ENCODE assay signal across 12 cellular contexts in the genomic region with DNA sequence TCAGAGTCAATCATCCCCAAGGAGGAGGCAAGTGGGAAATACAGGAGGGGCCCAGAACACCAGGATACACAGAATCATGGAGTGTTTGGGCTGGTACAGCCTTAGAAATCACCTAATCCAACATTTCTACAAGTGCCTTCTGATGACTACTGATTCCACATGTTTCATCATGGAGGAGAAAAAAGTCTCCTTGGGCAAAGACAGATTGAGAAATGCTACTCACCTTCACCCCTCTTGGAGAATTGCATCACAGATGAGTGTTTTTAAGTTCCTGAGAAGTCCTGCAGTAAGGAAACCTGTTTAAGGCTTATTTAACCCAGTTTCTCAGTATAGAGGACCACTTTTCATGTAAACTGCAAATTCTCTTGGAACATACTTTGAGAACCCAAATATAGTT. TPM values are rescaled to one million over a fixed set of nuclear protein-coding genes. Genes with fewer than 3 reads are reported as not detected.
"Had no signal": no experiment of that assay in that cellular context is flagged by ENCODE, and none has a peak within 500 bp of the region (broad histone marks: within the 10 kb centered on the region; RNA-seq: fewer than 3 reads in every experiment).

No MANE protein-coding gene starts in this region.

- DNase-seq: activated CD4-positive, alpha-beta T cell treated with anti-CD3 and anti-CD28 coated beads for 1 hour had no signal

- H3K27ac ChIP-seq: adrenal gland, left ventricle myocardium inferior, neutrophil, ovary, prostate gland, right atrium auricular region, thyroid gland, VCaP had no signal

- ATAC-seq: activated T-helper 17 cell treated with anti-CD3 and anti-CD28 coated beads, Interleukin-2, amount 50 U/mL, for 72 hours; stimulated activated naive CD8-positive, alpha-beta T cell treated with anti-CD3 and anti-CD28 coated beads, Interleukin-15, Interleukin-2, amounts not matched to agents 100 U/mL and 50 U/mL, for 24 hours had no signal

- H3K4me3 ChIP-seq: adrenal gland, left ventricle myocardium inferior, ovary, prostate gland, right atrium auricular region, thyroid gland had no signal

- H3K27me3 ChIP-seq: ovary, right atrium auricular region, thyroid gland had no signal

- H3K4me1 ChIP-seq: adrenal gland, prostate gland had no signal

- H3K36me3 ChIP-seq: adrenal gland, left ventricle myocardium inferior, neutrophil, ovary, prostate gland, right atrium auricular region, thyroid gland had no signal

- H3K9me3 ChIP-seq: adrenal gland, left ventricle myocardium inferior, neutrophil, ovary, prostate gland, right atrium auricular region, thyroid gland had no signal

RNA-seq across cellular contexts. Expression of a gene that starts 2.2 kb away (rescaled TPM):
- total RNA-seq: myocyte had no signal
